Comparison of ENCODE assay signal across 14 cellular contexts in genomic region chr7:102044641-102044983, GRCh38.
A peak's percentile ranks its signal among the peaks of the same experiment; 100 is the strongest.
DNase-seq lines count a peak whose midpoint lies in the region; ATAC-seq and TF ChIP-seq lines count a peak whose summit lies in the region.
"Had no signal": no experiment of that assay in that cellular context is flagged by ENCODE, and none has a peak within 500 bp of the region (broad histone marks: within the 10 kb centered on the region; RNA-seq: fewer than 3 reads in every experiment).

No MANE protein-coding gene starts in this region.

- no peak for TF ChIP-seq RAD21 in IMR-90 (IDR thresholded peaks at IDR 0.05; ENCODE audit: low read length)

- no TSS peak for BruUV-seq in IMR-90 (replicated peaks; lab: Mats Ljungman, UMichigan)

- H3K27ac Mint-ChIP-seq in mesothelial cell of epicardium, result peak overlapping the region; percentile 77
- H3K27ac Mint-ChIP-seq: activated CD4-positive, alpha-beta memory T cell treated with anti-CD3 and anti-CD28 coated beads, Interleukin-2, amount 10 ng/mL, durations not matched to agents 7 days and 5 days; CD8-positive, alpha-beta T cell had no signal

- POLR2A ChIA-PET in IMR-90 (lab: Charles Lee; ENCODE audit: unreplicated experiment), result no interaction called here

- peak overlapping the region; percentile 7; the same call in 1 of the 2 replicates for H3K18ac ChIP-seq in IMR-90 (ENCODE audit: low read depth, low read length)

- dilution Hi-C loops in IMR-90 (cut with HindIII; ENCODE audit: low sequenced_read_pairs, unreplicated experiment), result no loop called here

- peak overlapping the region; percentile 19 for H2BK5ac ChIP-seq in IMR-90 (ENCODE audit: low read depth, low read length, poor library complexity, severe bottlenecking)

- H3K23ac ChIP-seq in IMR-90 (ENCODE audit: low read depth, low read length), result no peak overlapping the region

- DNase-seq in IMR-90, result no peak
- DNase-seq in astrocyte of the spinal cord (ENCODE audit: low read depth, low spot score), result peak; percentile 14
- no peak for DNase-seq in mesothelial cell of epicardium (ENCODE audit: low spot score in 2 of 2, unreplicated experiment in 2 of 2)
- DNase-seq in substantia nigra (lab: John Stamatoyannopoulos, UW), result no peak
- DNase-seq in T-helper 1 cell, result no peak
- DNase-seq: activated CD4-positive, alpha-beta memory T cell treated with anti-CD3 and anti-CD28 coated beads, Interleukin-2, amount 10 ng/mL, durations not matched to agents 7 days and 5 days; CD8-positive, alpha-beta T cell; effector CD8-positive, alpha-beta T cell; mucosa of descending colon; stimulated activated CD4-positive, alpha-beta T cell treated with anti-CD3 and anti-CD28 coated beads, Interleukin-1b, Interleukin-23, amount 100 ng/mL, for 48 hours; trophoblast cell had no signal

- no peaks in the 10 kb centered on the region for H3K9me3 ChIP-seq in IMR-90 (ENCODE audit: control insufficient read depth, insufficient read depth, low read length)
- H3K9me3 ChIP-seq: mucosa of descending colon, prostate gland had no signal

- no peak for TF ChIP-seq POLR2A in IMR-90 (IDR thresholded peaks at IDR 0.05; ENCODE audit: low read depth, low read length)

- in situ Hi-C loops in IMR-90 (cut with MboI; ENCODE audit: low sequenced_read_pairs) (no loop called here), astrocyte of the spinal cord (cut with HindIII; ENCODE audit: low sequenced_read_pairs) (no loop called here)

- peaks cover 26% of the 10 kb centered on the region for H3K4me1 Mint-ChIP-seq in mesothelial cell of epicardium
- H3K4me1 Mint-ChIP-seq: activated CD4-positive, alpha-beta memory T cell treated with anti-CD3 and anti-CD28 coated beads, Interleukin-2, amount 10 ng/mL, durations not matched to agents 7 days and 5 days had no signal

- peak overlapping the region; percentile 23; the same call in 1 of the 2 replicates for H4K5ac ChIP-seq in IMR-90 (ENCODE audit: low read depth, low read length)

- H3K4me3 ChIP-seq in IMR-90 (ENCODE audit: insufficient read depth, low read depth, low read length) (no peak overlapping the region), astrocyte of the spinal cord (ENCODE audit: low read depth, low read length) (no peak overlapping the region)
- H3K4me3 ChIP-seq: mucosa of descending colon had no signal

- H3K36me3 Mint-ChIP-seq in mesothelial cell of epicardium, result peaks cover 7% of the 10 kb centered on the region

- intact Hi-C loops in IMR-90 (cut with micrococcal nuclease), result loop anchor here (2.0 to 10.0 kb wide), 3 partner anchors 32 to 230 kb away; partner anchors contain the start of gene CUX1

- H3K27me3 ChIP-seq in IMR-90 (ENCODE audit: control insufficient read depth, insufficient read depth, low read length), result no peaks in the 10 kb centered on the region

- H2BK20ac ChIP-seq in IMR-90 (ENCODE audit: low read depth, low read length), result no peak overlapping the region

- H3K9me3 Mint-ChIP-seq in mesothelial cell of epicardium, result no peaks in the 10 kb centered on the region
- H3K9me3 Mint-ChIP-seq: activated CD4-positive, alpha-beta memory T cell treated with anti-CD3 and anti-CD28 coated beads, Interleukin-2, amount 10 ng/mL, durations not matched to agents 7 days and 5 days; CD8-positive, alpha-beta T cell had no signal

- H3K36me3 ChIP-seq in IMR-90 (ENCODE audit: control insufficient read depth, insufficient read depth, low read length), result peaks cover 2% of the 10 kb centered on the region; the same call in 1 of the 2 replicates
- H3K36me3 ChIP-seq: prostate gland had no signal

- H3K9ac ChIP-seq in IMR-90 (ENCODE audit: low read depth, low read length), result no peak overlapping the region

- H2BK15ac ChIP-seq in IMR-90 (ENCODE audit: low read depth, low read length), result no peak overlapping the region

- H2AK9ac ChIP-seq in IMR-90 (replicated peaks; ENCODE audit: low read depth, low read length, poor library complexity), result no peak overlapping the region

- H4K8ac ChIP-seq in IMR-90 (ENCODE audit: low read depth in 2 of 2, low read length in 2 of 2), result peak overlapping the region; percentile 12 to 41; a peak in 1 of 4 replicates

- peaks cover 31% of the 10 kb centered on the region for H3K9me1 ChIP-seq in IMR-90 (ENCODE audit: insufficient read depth, low read length)

- peak overlapping the region; percentile 61 for H3K4me2 ChIP-seq in IMR-90 (ENCODE audit: low read depth, low read length)

- peaks cover 48% of the 10 kb centered on the region for H4K20me1 ChIP-seq in IMR-90 (ENCODE audit: insufficient read depth, low read length)

- H3K4me1 ChIP-seq in IMR-90 (ENCODE audit: control insufficient read depth, insufficient read depth, low read length), result peaks cover 18% of the 10 kb centered on the region
- H3K4me1 ChIP-seq: prostate gland had no signal

- H3K14ac ChIP-seq in IMR-90 (replicated peaks; ENCODE audit: low read depth, low read length), result no peak overlapping the region

- TF ChIP-seq CTCF in IMR-90 (conservative IDR thresholded peaks at IDR 0.05; ENCODE audit: low read depth, low read length) (no peak), astrocyte of the spinal cord (IDR thresholded peaks at IDR 0.05; ENCODE audit: low read depth, low read length) (no peak), mesothelial cell of epicardium (IDR thresholded peaks at IDR 0.05; ENCODE audit: unreplicated experiment) (no peak)

- WGBS in IMR-90 (ENCODE audit: extremely low coverage in 2 of 2, insufficient read length in 1 of 2), 2 experiments, result 53% methylated on average over 3 of the region's 6 CpGs; no CpG with 5 or more reads in 1 of the 2 experiments

- peak overlapping the region; percentile 6 for H2AFZ ChIP-seq in IMR-90 (replicated peaks; ENCODE audit: low read length, poor library complexity)

- H2AK5ac ChIP-seq in IMR-90 (ENCODE audit: low read depth, low read length), result peak overlapping the region; percentile 16; the same call in 1 of the 2 replicates

- CTCF ChIA-PET in IMR-90 (lab: Yijun Ruan, JAX), result no interaction called here

- H3K27me3 Mint-ChIP-seq in mesothelial cell of epicardium (ENCODE audit: low read depth), result peaks cover 5% of the 10 kb centered on the region
- H3K27me3 Mint-ChIP-seq: activated CD4-positive, alpha-beta memory T cell treated with anti-CD3 and anti-CD28 coated beads, Interleukin-2, amount 10 ng/mL, durations not matched to agents 7 days and 5 days had no signal

- H3K27ac ChIP-seq in IMR-90 (ENCODE audit: insufficient read depth, low read length) (peak overlapping the region; percentile 41), substantia nigra (ENCODE audit: low read depth, low read length, poor library complexity, severe bottlenecking) (peak overlapping the region; percentile 64)
- H3K27ac ChIP-seq: prostate gland had no signal

- ATAC-seq in IMR-90 (ENCODE audit: low read depth) (no peak; the same call in 1 of the 2 replicates), HG02678 (IDR thresholded peaks at IDR 0.05; ENCODE audit: unreplicated experiment) (no peak), GM18858 (IDR thresholded peaks at IDR 0.05; ENCODE audit: unreplicated experiment) (no peak)
- ATAC-seq: CD8-positive, alpha-beta T cell had no signal

- H2BK120ac ChIP-seq in IMR-90 (ENCODE audit: low read depth, low read length), result peak overlapping the region; percentile 5; the same call in 1 of the 2 replicates

- H3K4ac ChIP-seq in IMR-90 (ENCODE audit: low read depth, low read length), result peak overlapping the region; percentile 31

- peaks cover 18 to 74% of the 10 kb centered on the region in 2 experiments for H3K79me1 ChIP-seq in IMR-90 (ENCODE audit: low read depth in 1 of 2, low read length in 2 of 2)

- no peak overlapping the region for H3K4me3 Mint-ChIP-seq in mesothelial cell of epicardium
- H3K4me3 Mint-ChIP-seq: activated CD4-positive, alpha-beta memory T cell treated with anti-CD3 and anti-CD28 coated beads, Interleukin-2, amount 10 ng/mL, durations not matched to agents 7 days and 5 days; CD8-positive, alpha-beta T cell had no signal

- peak overlapping the region; percentile 19; the same call in 1 of the 2 replicates for H4K91ac ChIP-seq in IMR-90 (ENCODE audit: insufficient read depth, low read depth, low read length)

- H3K56ac ChIP-seq in IMR-90 (ENCODE audit: extremely low read depth, insufficient read depth, low read length), result no peak overlapping the region

TF ChIP-seq in IMR-90, 13 proteins besides CTCF, POLR2A, EP300 and RAD21:
- no peak for TF ChIP-seq SMC3 (IDR thresholded peaks at IDR 0.05; ENCODE audit: low read depth, low read length)
TF ChIP-seq in IMR-90: peak in this region for 0.
